Comparison of ENCODE assay signal across 8 cellular contexts in the genomic region with DNA sequence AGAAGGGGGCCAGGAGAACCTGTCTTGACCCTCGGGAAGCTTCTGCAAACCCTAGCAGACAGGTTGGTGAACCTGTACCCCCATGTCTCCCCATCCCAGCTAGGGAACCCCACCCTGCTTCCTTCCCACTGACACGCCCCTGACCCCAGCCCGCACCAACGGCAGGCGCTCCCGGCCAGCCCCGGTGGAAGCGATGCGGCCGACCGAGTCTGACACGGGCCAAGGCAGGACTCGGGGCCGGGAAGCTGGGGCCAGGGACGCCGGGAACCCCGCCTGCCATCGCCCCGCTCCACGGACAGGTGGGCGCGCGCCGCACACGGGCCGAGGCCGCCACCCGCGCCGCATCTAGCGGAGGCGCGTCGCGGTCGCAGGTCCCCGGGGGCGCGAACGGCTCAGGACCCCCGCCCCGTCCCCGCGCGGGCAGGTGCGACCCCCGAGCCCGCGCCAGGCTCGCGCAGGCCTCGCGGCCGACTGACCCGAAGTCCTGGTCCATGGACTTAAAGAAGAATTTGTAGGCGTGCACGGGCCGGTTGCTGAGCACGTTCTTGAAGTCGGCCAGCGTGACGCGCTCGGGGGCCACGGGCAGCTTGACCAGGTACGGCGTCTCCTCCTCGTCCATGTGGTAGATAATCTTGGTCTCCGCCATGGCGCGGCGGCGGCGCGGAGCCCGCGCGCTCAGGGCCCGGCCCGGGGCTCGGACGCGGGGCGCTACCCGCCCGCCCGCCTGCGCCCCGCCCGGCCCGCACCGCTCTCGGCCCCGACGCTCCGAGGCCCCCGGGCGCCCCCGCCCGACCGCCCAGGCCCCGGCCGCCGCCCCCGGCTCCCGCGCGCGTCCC. TPM values are rescaled to one million over a fixed set of nuclear protein-coding genes. Genes with fewer than 3 reads are reported as not detected.
DNase-seq lines count a peak whose midpoint lies in the region; ATAC-seq and TF ChIP-seq lines count a peak whose summit lies in the region.

No MANE protein-coding gene starts in this region.

- no peaks in the 10 kb centered on the region for H3K9me3 Mint-ChIP-seq in CD4-positive, CD25-positive, alpha-beta regulatory T cell

- no peak overlapping the region for H3K27ac ChIP-seq in CD4-positive, CD25-positive, alpha-beta regulatory T cell (ENCODE audit: insufficient read depth, low read length, poor library complexity, severe bottlenecking)
- H3K27ac ChIP-seq in mesendoderm (ENCODE audit: low read depth, low read length), result no peak overlapping the region

- DNase-seq in CD4-positive, CD25-positive, alpha-beta regulatory T cell, result no peak
- peak; percentile 47 to 55 for DNase-seq in cardiac fibroblast (ENCODE audit: low read depth in 2 of 2)
- DNase-seq in mesendoderm, result no peak
- DNase-seq in cerebellar nuclear complex (lab: John Stamatoyannopoulos, UW), result no peak
- DNase-seq in NCI-H345 treated with DMSO at 0.1 percent for 48 hours (lab: John Stamatoyannopoulos, UW; ENCODE audit: unreplicated experiment), result no peak
- DNase-seq in mucosa of gallbladder (ENCODE audit: low spot score), result no peak

- no peak overlapping the region for H2BK15ac ChIP-seq in mesendoderm (replicated peaks; ENCODE audit: low read depth)

- H3K4me3 ChIP-seq in CD4-positive, CD25-positive, alpha-beta regulatory T cell (ENCODE audit: low read depth, low read length), result no peak overlapping the region
- H3K4me3 ChIP-seq in Loucy (ENCODE audit: low read length, poor library complexity, severe bottlenecking), result peak overlapping the region; percentile 82
- H3K4me3 ChIP-seq in cardiac fibroblast (replicated peaks in 1 of 2; ENCODE audit: low read depth in 2 of 2, low read length in 2 of 2), result peak overlapping the region; percentile 73 to 74
- peak overlapping the region; percentile 56 for H3K4me3 ChIP-seq in mesendoderm (ENCODE audit: low read length)

- peaks cover 17% of the 10 kb centered on the region for H3K27me3 Mint-ChIP-seq in CD4-positive, CD25-positive, alpha-beta regulatory T cell

- no CpG with 5 or more reads among the region's 109 CpGs for WGBS in mesendoderm (ENCODE audit: extremely low coverage, insufficient coverage, low lambda C conversion rate)

- H3K79me1 ChIP-seq in mesendoderm (ENCODE audit: low read length), result peaks cover 10% of the 10 kb centered on the region

- peak overlapping the region; percentile 50 for H3K4ac ChIP-seq in mesendoderm (ENCODE audit: low read depth, low read length)

- H3K18ac ChIP-seq in mesendoderm (ENCODE audit: low read length), result peak overlapping the region; percentile 69

- H3K4me2 ChIP-seq in Loucy (ENCODE audit: low read depth, low read length, poor library complexity, severe bottlenecking) (peak overlapping the region; percentile 92), mesendoderm (ENCODE audit: low read length) (peak overlapping the region; percentile 49)

- no peak overlapping the region for H4K5ac ChIP-seq in mesendoderm (ENCODE audit: low read length)

- H3K27ac Mint-ChIP-seq in CD4-positive, CD25-positive, alpha-beta regulatory T cell, result peak overlapping the region in 2 of 3 donors; percentile 14 to 55

- peaks cover 21% of the 10 kb centered on the region for H3K4me1 ChIP-seq in CD4-positive, CD25-positive, alpha-beta regulatory T cell (ENCODE audit: control insufficient read depth, insufficient read depth, low read length, poor library complexity, severe bottlenecking)
- H3K4me1 ChIP-seq in Loucy (ENCODE audit: insufficient read depth, low read length, poor library complexity, severe bottlenecking) (peaks cover 18% of the 10 kb centered on the region), mesendoderm (ENCODE audit: control insufficient read depth, low read depth, low read length) (peaks cover 2% of the 10 kb centered on the region)

- H2AK5ac ChIP-seq in mesendoderm (ENCODE audit: low read length), result no peak overlapping the region

- peak; percentile 21 to 23 for ATAC-seq in CD4-positive, CD25-positive, alpha-beta regulatory T cell (ENCODE audit: low read depth in 2 of 2)
- peak; percentile 23 for ATAC-seq in GM21526 (IDR thresholded peaks at IDR 0.05; ENCODE audit: low FRiP score, unreplicated experiment)

- H3F3A ChIP-seq in Loucy (ENCODE audit: low read depth), result no peaks in the 10 kb centered on the region

- peak overlapping the region; percentile 94 for H3K56ac ChIP-seq in mesendoderm (ENCODE audit: low read length)

- peak overlapping the region; percentile 77 for H4K8ac ChIP-seq in mesendoderm (ENCODE audit: low read depth, low read length)

- H3K36me3 ChIP-seq in CD4-positive, CD25-positive, alpha-beta regulatory T cell (ENCODE audit: control insufficient read depth, insufficient read depth, low read length), result no peaks in the 10 kb centered on the region
- H3K36me3 ChIP-seq in Loucy (ENCODE audit: insufficient read depth, low read length) (no peaks in the 10 kb centered on the region), mesendoderm (ENCODE audit: control insufficient read depth, insufficient read depth, low read length) (no peaks in the 10 kb centered on the region)

- H3K36me3 Mint-ChIP-seq in CD4-positive, CD25-positive, alpha-beta regulatory T cell, result no peaks in the 10 kb centered on the region

- no peak overlapping the region for H2BK120ac ChIP-seq in mesendoderm (ENCODE audit: low read depth, low read length)

- H2BK5ac ChIP-seq in mesendoderm (ENCODE audit: low read length), result no peak overlapping the region

- H3K27me3 ChIP-seq in CD4-positive, CD25-positive, alpha-beta regulatory T cell (ENCODE audit: control insufficient read depth, insufficient read depth, low read length), result no peaks in the 10 kb centered on the region
- H3K27me3 ChIP-seq in Loucy (ENCODE audit: insufficient read depth, low read length, poor library complexity, severe bottlenecking) (no peaks in the 10 kb centered on the region), mesendoderm (ENCODE audit: insufficient read depth, low read length, poor library complexity) (no peaks in the 10 kb centered on the region)

- peak overlapping the region; percentile 75 for H3K9ac ChIP-seq in Loucy (ENCODE audit: low read depth, low read length, poor library complexity, severe bottlenecking)
- peak overlapping the region; percentile 92 for H3K9ac ChIP-seq in mesendoderm (ENCODE audit: low read length)

- no peak for TF ChIP-seq CTCF in Loucy (conservative IDR thresholded peaks at IDR 0.05; ENCODE audit: low read length)
- TF ChIP-seq CTCF in cardiac fibroblast (IDR thresholded peaks at IDR 0.05; ENCODE audit: low read depth, low read length), result no peak

- peaks cover 30% of the 10 kb centered on the region; the same call in 1 of the 2 replicates for H3K79me2 ChIP-seq in Loucy (ENCODE audit: insufficient read depth, low read length)
- peaks cover 16% of the 10 kb centered on the region for H3K79me2 ChIP-seq in mesendoderm (ENCODE audit: control insufficient read depth, insufficient read depth, low read length)

- H3K9me2 ChIP-seq in Loucy (replicated peaks; ENCODE audit: low read depth, low read length), result no peaks in the 10 kb centered on the region

- H3K9me3 ChIP-seq in CD4-positive, CD25-positive, alpha-beta regulatory T cell (ENCODE audit: control insufficient read depth in 2 of 2, low read length in 2 of 2), result no peaks in the 10 kb centered on the region
- H3K9me3 ChIP-seq in Loucy (ENCODE audit: insufficient read depth, low read depth, low read length), result no peaks in the 10 kb centered on the region

- H3K4me3 Mint-ChIP-seq in CD4-positive, CD25-positive, alpha-beta regulatory T cell, result peak overlapping the region; percentile 76 to 80 (median 78)

- peak overlapping the region; percentile 88; the same call in 1 of the 2 replicates for H2AFZ ChIP-seq in Loucy (ENCODE audit: low read length)

- peaks cover 20% of the 10 kb centered on the region for H4K20me1 ChIP-seq in Loucy (ENCODE audit: insufficient read depth, low read length, poor library complexity, severe bottlenecking)

- peaks cover 0 to 32% (median 3%) of the 10 kb centered on the region in 4 donors for H3K4me1 Mint-ChIP-seq in CD4-positive, CD25-positive, alpha-beta regulatory T cell

- H3K23ac ChIP-seq in mesendoderm (ENCODE audit: low read length), result no peak overlapping the region

RNA-seq across cellular contexts. Expression of a gene that starts 0.6 kb away (rescaled TPM):
- total RNA-seq in CD4-positive, CD25-positive, alpha-beta regulatory T cell, result 40.0 TPM
- polyA plus RNA-seq in CD4-positive, CD25-positive, alpha-beta regulatory T cell, result 1 to 10 TPM in 1 of 4 donors, under 1 TPM in 3; 0.43 to 1.1 (median 0.82) TPM
- polyA plus RNA-seq in mesendoderm (2013, experiment 1 of 2), result 25.1 TPM
- polyA plus RNA-seq in mesendoderm (2013, experiment 2 of 2), result 25.4 TPM
- 72.7 TPM for total RNA-seq in mucosa of gallbladder

RNA-seq across cellular contexts. Expression of a gene that starts 9.7 kb away (rescaled TPM):
- total RNA-seq in CD4-positive, CD25-positive, alpha-beta regulatory T cell, result 0.17 TPM
- not detected for polyA plus RNA-seq in CD4-positive, CD25-positive, alpha-beta regulatory T cell
- polyA plus RNA-seq in mesendoderm (2013, experiment 1 of 2), result 5.1 TPM
- polyA plus RNA-seq in mesendoderm (2013, experiment 2 of 2), result 4.6 TPM
- 73.1 TPM for total RNA-seq in mucosa of gallbladder

RNA-seq across cellular contexts. Expression of a gene that starts 17.6 kb away (rescaled TPM):
- 2.0 TPM for total RNA-seq in CD4-positive, CD25-positive, alpha-beta regulatory T cell
- under 1 TPM in 2 of 4 donors, not detected in 2; 0.06 to 0.11 TPM for polyA plus RNA-seq in CD4-positive, CD25-positive, alpha-beta regulatory T cell
- 0.03 TPM for polyA plus RNA-seq in mesendoderm (2013, experiment 1 of 2)
- polyA plus RNA-seq in mesendoderm (2013, experiment 2 of 2), result 0.04 TPM
- total RNA-seq in mucosa of gallbladder, result 0.40 TPM

RNA-seq across cellular contexts. Expression of a gene that starts 24.0 kb away (rescaled TPM):
- total RNA-seq in CD4-positive, CD25-positive, alpha-beta regulatory T cell, result 27.0 TPM
- polyA plus RNA-seq in CD4-positive, CD25-positive, alpha-beta regulatory T cell, result 10 to 100 TPM; 21.4 to 40.1 (median 32.6) TPM
- polyA plus RNA-seq in mesendoderm (2013, experiment 1 of 2), result 7.5 TPM
- 7.1 TPM for polyA plus RNA-seq in mesendoderm (2013, experiment 2 of 2)
- 36.1 TPM for total RNA-seq in mucosa of gallbladder

RNA-seq across cellular contexts. Expression of a gene that starts 24.2 kb away (rescaled TPM):
- total RNA-seq in CD4-positive, CD25-positive, alpha-beta regulatory T cell, result 138 TPM
- 10 to 100 TPM; 66.2 to 74.0 (median 67.8) TPM for polyA plus RNA-seq in CD4-positive, CD25-positive, alpha-beta regulatory T cell
- polyA plus RNA-seq in mesendoderm (2013, experiment 1 of 2), result 75.3 TPM
- 73.8 TPM for polyA plus RNA-seq in mesendoderm (2013, experiment 2 of 2)
- 121 TPM for total RNA-seq in mucosa of gallbladder

Comparison
In these comparisons a context has a peak if more than half of its experiments do, and no peak if none do; other contexts are left out.
1. DNase-seq: peak in cardiac fibroblast (2 of 2); none in CD4-positive, CD25-positive, alpha-beta regulatory T cell (0 of 3), mesendoderm (single experiment), cerebellar nuclear complex (0 of 2), NCI-H345 treated with DMSO at 0.1 percent for 48 hours (single experiment) and mucosa of gallbladder (single experiment).
2. RNA of a gene that starts 9.7 kb away (total RNA-seq): 73.1 TPM in mucosa of gallbladder (single experiment); 0.17 TPM in CD4-positive, CD25-positive, alpha-beta regulatory T cell (single experiment); every median in the first group is over 10 times any median in the second.